Comparison of ENCODE assay signal across 1 cellular context in genomic region chr1:83901547-83902155, GRCh38.
TF ChIP-seq lines count a peak whose summit lies in the region.

No MANE protein-coding gene starts in this region.

TF ChIP-seq in K562, 482 proteins besides CTCF, POLR2A, EP300 and RAD21 (continued from another document):
- 0 out of 2 replicates have a peak, but pooled peaks have one; percentile 20 for TF ChIP-seq ZNF592 (IDR thresholded peaks at IDR 0.05)
- peak; percentile 37; the same call in 1 of the 2 replicates for TF ChIP-seq SOX6 (IDR thresholded peaks at IDR 0.05)
- no peak for TF ChIP-seq SMARCC2 (IDR thresholded peaks at IDR 0.05; ENCODE audit: low read depth)
- no peak for TF ChIP-seq ZNF444 (CRISPR knock-in tag; IDR thresholded peaks at IDR 0.05)
- peak; percentile 51; the same call in 1 of the 2 replicates for TF ChIP-seq L3MBTL2 (IDR thresholded peaks at IDR 0.05)
- no peak for TF ChIP-seq ZNF124 (CRISPR knock-in tag; IDR thresholded peaks at IDR 0.05)
- 0 out of 2 replicates have a peak, but pooled peaks have one; percentile 3 for TF ChIP-seq NFE2 (IDR thresholded peaks at IDR 0.05; ENCODE audit: low read depth)
- no peak for TF ChIP-seq ZBTB7A (IDR thresholded peaks at IDR 0.05; ENCODE audit: borderline replicate concordance, control insufficient read depth, low read depth, low read length)
- no peak for TF ChIP-seq COPS2 (conservative IDR thresholded peaks at IDR 0.05)
- peak; percentile 46; the same call in 1 of the 2 replicates for TF ChIP-seq TCF3 (CRISPR knock-in tag; IDR thresholded peaks at IDR 0.05)
- TF ChIP-seq CHD1 (IDR thresholded peaks at IDR 0.05; ENCODE audit: low read length), result no peak
- no peak for TF ChIP-seq ZNF311 (CRISPR knock-in tag; IDR thresholded peaks at IDR 0.05)
- TF ChIP-seq NBN (IDR thresholded peaks at IDR 0.05; ENCODE audit: low read depth), result no peak
- TF ChIP-seq JUND (IDR thresholded peaks at IDR 0.05; ENCODE audit: borderline replicate concordance, low read depth, low read length), result peak; percentile 54; the same call in 1 of the 2 replicates
- TF ChIP-seq JUND (tag; IDR thresholded peaks at IDR 0.05; ENCODE audit: borderline replicate concordance, low read depth, low read length), result peak; percentile 79; the same call in 2 of the 3 replicates
- no peak for TF ChIP-seq ZC3H4 (CRISPR knock-in tag; IDR thresholded peaks at IDR 0.05; ENCODE audit: borderline replicate concordance)
- no peak for TF ChIP-seq ZNF3 (CRISPR knock-in tag; IDR thresholded peaks at IDR 0.05)
- no peak for TF ChIP-seq ZNF41 (CRISPR knock-in tag; conservative IDR thresholded peaks at IDR 0.05)
- peak; percentile 83 for TF ChIP-seq CEBPB (tag; IDR thresholded peaks at IDR 0.05)
- no peak for TF ChIP-seq FOS (IDR thresholded peaks at IDR 0.05; ENCODE audit: extremely low read depth, insufficient read length)
- no peak for TF ChIP-seq PHTF2 (CRISPR knock-in tag; IDR thresholded peaks at IDR 0.05)
- TF ChIP-seq ETV1 (tag; conservative IDR thresholded peaks at IDR 0.05; ENCODE audit: low read depth), result no peak
- no peak for TF ChIP-seq ZNF224 (CRISPR knock-in tag; IDR thresholded peaks at IDR 0.05)
- TF ChIP-seq SNAPC5 (CRISPR knock-in tag; IDR thresholded peaks at IDR 0.05), result no peak
- TF ChIP-seq PHF8 (IDR thresholded peaks at IDR 0.05; ENCODE audit: borderline replicate concordance, low read length), result no peak
- TF ChIP-seq CUX1 (CRISPR knock-in tag; IDR thresholded peaks at IDR 0.05), result no peak
- no peak for TF ChIP-seq CBFB (CRISPR knock-in tag; IDR thresholded peaks at IDR 0.05)
- peak; percentile 82 for TF ChIP-seq C11orf30 (IDR thresholded peaks at IDR 0.05; ENCODE audit: low read depth)
- TF ChIP-seq RFX7 (CRISPR knock-in tag; IDR thresholded peaks at IDR 0.05), result no peak
- TF ChIP-seq ATF7 (IDR thresholded peaks at IDR 0.05), result peak; percentile 51; the same call in 1 of the 2 replicates
- peak in 1 of 2 experiments; percentile 27; a peak in 1 of 4 replicates for TF ChIP-seq TRIM24 (IDR thresholded peaks at IDR 0.05)
- TF ChIP-seq MAFF (IDR thresholded peaks at IDR 0.05; ENCODE audit: low read length), result peak; percentile 46; the same call in 1 of the 2 replicates
- TF ChIP-seq SNRNP70 (optimal IDR thresholded peaks at IDR 0.05; ENCODE audit: low read depth, low read length), result no peak
- TF ChIP-seq NFIX (CRISPR knock-in tag; IDR thresholded peaks at IDR 0.05; ENCODE audit: low read depth), result no peak
- TF ChIP-seq FOXA3 (CRISPR knock-in tag; conservative IDR thresholded peaks at IDR 0.05 in 1 of 2, IDR thresholded peaks at IDR 0.05 in 1 of 2), result peak in 1 of 2 experiments; percentile 86; a peak in 2 of 4 replicates
- TF ChIP-seq MAZ (CRISPR knock-in tag; conservative IDR thresholded peaks at IDR 0.05 in 1 of 2, IDR thresholded peaks at IDR 0.05 in 1 of 2), result no peak
- TF ChIP-seq OTX1 (CRISPR knock-in tag; IDR thresholded peaks at IDR 0.05), result no peak
- no peak for TF ChIP-seq HSF4 (CRISPR knock-in tag; IDR thresholded peaks at IDR 0.05; ENCODE audit: borderline replicate concordance)
- no peak for TF ChIP-seq EHMT2 (IDR thresholded peaks at IDR 0.05)
- no peak for TF ChIP-seq TFAP4 (CRISPR knock-in tag; IDR thresholded peaks at IDR 0.05; ENCODE audit: borderline replicate concordance)
- TF ChIP-seq ZNF12 (CRISPR knock-in tag; IDR thresholded peaks at IDR 0.05), result no peak
- no peak for TF ChIP-seq MBD2 (IDR thresholded peaks at IDR 0.05; ENCODE audit: borderline replicate concordance, low read depth)
- TF ChIP-seq ATF3 (IDR thresholded peaks at IDR 0.05), result peak; percentile 49; the same call in 1 of the 2 replicates
- TF ChIP-seq ATF3 (CRISPR knock-in tag; conservative IDR thresholded peaks at IDR 0.05), result no peak
- TF ChIP-seq ZBTB9 (CRISPR knock-in tag; IDR thresholded peaks at IDR 0.05), result no peak
- TF ChIP-seq U2AF1 (optimal IDR thresholded peaks at IDR 0.05; ENCODE audit: low read depth, low read length), result no peak
- no peak for TF ChIP-seq ZNF239 (CRISPR knock-in tag; IDR thresholded peaks at IDR 0.05)
